19 cellular contexts compared by ENCODE assay signal in the genomic region with DNA sequence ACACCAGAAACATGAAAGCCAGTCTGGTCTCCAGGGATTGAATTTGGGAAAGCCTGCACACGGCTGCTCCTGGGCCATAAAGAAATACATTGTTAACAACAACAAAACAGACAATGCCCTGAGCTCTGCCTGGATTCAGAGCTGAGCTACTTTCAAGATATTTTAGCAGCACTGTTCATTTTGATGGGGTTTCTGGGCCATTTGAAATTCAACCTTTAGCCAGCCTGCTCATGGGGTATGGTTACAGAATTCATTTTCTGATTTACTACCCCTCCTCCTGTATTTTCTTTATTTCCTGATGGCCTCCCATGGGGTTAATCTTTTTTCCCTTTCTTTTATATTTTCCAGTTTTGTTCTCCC. TPM values are rescaled to one million over a fixed set of nuclear protein-coding genes. Genes with fewer than 3 reads are reported as not detected.
DNase-seq lines count a peak whose midpoint lies in the region; ATAC-seq and TF ChIP-seq lines count a peak whose summit lies in the region.
"Had no signal": no experiment of that assay in that cellular context is flagged by ENCODE, and none has a peak within 500 bp of the region (broad histone marks: within the 10 kb centered on the region; RNA-seq: fewer than 3 reads in every experiment).

No MANE protein-coding gene starts in this region.

- H3K36me3 Mint-ChIP-seq in neural crest cell (ENCODE audit: low read depth) (peaks cover 6% of the 10 kb centered on the region), T-helper 17 cell (ENCODE audit: low read depth) (peaks cover 3% of the 10 kb centered on the region)
- H3K36me3 Mint-ChIP-seq: activated naive CD4-positive, alpha-beta T cell treated with anti-CD3 and anti-CD28 coated beads, Interleukin-2, amount 50 U/mL, for 24 hours had no signal

- no peaks in the 10 kb centered on the region for H3K27me3 ChIP-seq in ascending aorta
- H3K27me3 ChIP-seq in esophagus (ENCODE audit: control insufficient read depth in 1 of 2, insufficient read depth in 2 of 2, low read length in 2 of 2): no peaks in the 10 kb centered on the region
- no peaks in the 10 kb centered on the region for H3K27me3 ChIP-seq in tibial nerve

- H3K4me3 Mint-ChIP-seq in neural crest cell (peak overlapping the region; percentile 96), T-helper 17 cell (no peak overlapping the region)
- H3K4me3 Mint-ChIP-seq: activated naive CD4-positive, alpha-beta T cell treated with anti-CD3 and anti-CD28 coated beads, Interleukin-2, amount 50 U/mL, for 24 hours; stimulated activated naive CD8-positive, alpha-beta T cell treated with anti-CD3 and anti-CD28 coated beads, Interleukin-15, amount 100 ng/mL, for 72 hours; T-helper 2 cell treated with Interferon-gamma antibody and Interleukin-4, amounts not matched to agents 5 μg/mL and 100 μg/mL, for 36 hours had no signal

- no peaks in the 10 kb centered on the region for H3K9me3 Mint-ChIP-seq in neural crest cell
- H3K9me3 Mint-ChIP-seq: activated naive CD4-positive, alpha-beta T cell treated with anti-CD3 and anti-CD28 coated beads, Interleukin-2, amount 50 U/mL, for 24 hours; T-helper 2 cell treated with Interferon-gamma antibody and Interleukin-4, amounts not matched to agents 5 μg/mL and 100 μg/mL, for 36 hours had no signal

- no peaks in the 10 kb centered on the region for H3K36me3 ChIP-seq in ascending aorta
- no peaks in the 10 kb centered on the region for H3K36me3 ChIP-seq in esophagus (ENCODE audit: control insufficient read depth in 2 of 2, insufficient read depth in 2 of 2, low read length in 1 of 2)
- no peaks in the 10 kb centered on the region for H3K36me3 ChIP-seq in tibial nerve

- intact Hi-C loops in ascending aorta (cut with DNase I): loop anchor here (5.0 to 10.0 kb wide), 4 partner anchors 1093 to 1678 kb away; no protein-coding TSS in a partner anchor

- no peak for TF ChIP-seq EP300 in tibial nerve (IDR thresholded peaks at IDR 0.05)

- no peak for DNase-seq in ascending aorta (ENCODE audit: low spot score in 2 of 2)
- DNase-seq in neural crest cell (ENCODE audit: low read depth, low spot score): no peak
- DNase-seq in tibial nerve (ENCODE audit: low spot score in 2 of 2): no peak
- DNase-seq in T-helper 17 cell: no peak
- DNase-seq: activated T-cell treated with anti-CD3 and anti-CD28 coated beads for 4 hours; C1 segment of cervical spinal cord; DMS53; effector memory CD4-positive, alpha-beta T cell; foreskin melanocyte; midbrain; NCI-H1436 treated with DMSO at 0.1 percent for 48 hours; posterior cingulate gyrus; SIG-M5; stimulated activated naive CD8-positive, alpha-beta T cell treated with anti-CD3 and anti-CD28 coated beads, Interleukin-15, amount 100 ng/mL, for 72 hours had no signal

- 41 to 48% methylated on average over 1 of the region's 1 CpG for WGBS in esophagus, 2 donors
- WGBS in tibial nerve, 2 donors: 0% methylated on average over 1 of the region's 1 CpG

- H3K9me3 ChIP-seq in ascending aorta: no peaks in the 10 kb centered on the region
- peaks cover 0 to 5% of the 10 kb centered on the region in 2 donors for H3K9me3 ChIP-seq in esophagus (ENCODE audit: control insufficient read depth in 2 of 2, insufficient read depth in 1 of 2, low read depth in 1 of 2, low read length in 1 of 2)
- H3K9me3 ChIP-seq in tibial nerve: no peaks in the 10 kb centered on the region
- no peaks in the 10 kb centered on the region for H3K9me3 ChIP-seq in T-helper 17 cell (ENCODE audit: control insufficient read depth, low read length, poor library complexity, severe bottlenecking)

- H3K4me1 Mint-ChIP-seq in neural crest cell (peaks cover 88% of the 10 kb centered on the region), T-helper 17 cell (no peaks in the 10 kb centered on the region)

- TF ChIP-seq POLR2A in tibial nerve (IDR thresholded peaks at IDR 0.05): no peak

- peak overlapping the region; percentile 96 for H3K27ac Mint-ChIP-seq in neural crest cell (ENCODE audit: unreplicated experiment)
- H3K27ac Mint-ChIP-seq in T-helper 17 cell: no peak overlapping the region
- H3K27ac Mint-ChIP-seq: activated naive CD4-positive, alpha-beta T cell treated with anti-CD3 and anti-CD28 coated beads, Interleukin-2, amount 50 U/mL, for 24 hours; stimulated activated naive CD8-positive, alpha-beta T cell treated with anti-CD3 and anti-CD28 coated beads, Interleukin-15, amount 100 ng/mL, for 72 hours; T-helper 2 cell treated with Interferon-gamma antibody and Interleukin-4, amounts not matched to agents 5 μg/mL and 100 μg/mL, for 36 hours had no signal

- ATAC-seq in HG02852 (IDR thresholded peaks at IDR 0.05; ENCODE audit: unreplicated experiment): no peak
- no peak for ATAC-seq in HG02973 (IDR thresholded peaks at IDR 0.05; ENCODE audit: unreplicated experiment)
- no peak for ATAC-seq in T-helper 17 cell
- ATAC-seq: stimulated activated naive CD8-positive, alpha-beta T cell treated with anti-CD3 and anti-CD28 coated beads, Interleukin-15, amount 100 ng/mL, for 72 hours had no signal

- H3K4me1 ChIP-seq in ascending aorta (peaks cover 3 to 4% of the 10 kb centered on the region in 2 donors), esophagus (ENCODE audit: control insufficient read depth in 2 of 2, insufficient read depth in 2 of 2, low read length in 1 of 2) (peaks cover 0 to 3% of the 10 kb centered on the region in 2 donors), tibial nerve (peaks cover 4 to 58% (median 20%) of the 10 kb centered on the region in 4 donors)

- H3K27me3 Mint-ChIP-seq in neural crest cell (ENCODE audit: low read depth) (peaks cover 70% of the 10 kb centered on the region), T-helper 17 cell (peaks cover 75% of the 10 kb centered on the region)

- H3K4me3 ChIP-seq in ascending aorta (no peak overlapping the region), esophagus (ENCODE audit: low read depth in 1 of 2, low read length in 2 of 2) (no peak overlapping the region), tibial nerve (peak overlapping the region in 2 of 4 donors; percentile 2 to 8)

- TF ChIP-seq CTCF in ascending aorta (IDR thresholded peaks at IDR 0.05) (no peak), neural crest cell (conservative IDR thresholded peaks at IDR 0.05) (no peak), tibial nerve (IDR thresholded peaks at IDR 0.05) (no peak)

- H3K27ac ChIP-seq in ascending aorta (peak overlapping the region; percentile 44 to 46), esophagus (ENCODE audit: low read depth in 2 of 2, low read length in 1 of 2) (peak overlapping the region; percentile 44 to 47), tibial nerve (peak overlapping the region; percentile 95 to 100 (median 98))

RNA-seq across cellular contexts. Expression of a gene that starts 19.4 kb away (rescaled TPM):
- total RNA-seq in ascending aorta: 126 TPM
- 1 to 10 TPM; 5.0 to 9.3 TPM for polyA plus RNA-seq in esophagus
- 147 and 150 TPM in 2 replicates for total RNA-seq in neural crest cell
- total RNA-seq in tibial nerve: 100 to 1,000 TPM in 3 of 4 donors, 10 to 100 TPM in 1; 70.8 to 129 (median 124) TPM
- total RNA-seq in T-helper 17 cell: not detected

Comparison
In these comparisons a context has a peak if more than half of its experiments do, and no peak if none do; other contexts are left out.
1. H3K27ac ChIP-seq: peak in every context shown above with its lines; median percentile 98 in tibial nerve; 46 in esophagus; 45 in ascending aorta.
2. RNA of a gene that starts 19.4 kb away (total RNA-seq): 147 to 150 TPM in neural crest cell, 70.8 to 129 TPM in tibial nerve and 126 TPM in ascending aorta (single experiment); not detected in T-helper 17 cell; every median in the first group is over 10 times any median in the second.